In genomic region chr3:184360070-184360833, GRCh38 we compare ENCODE assay signal across 12 cellular contexts. TPM values are rescaled to one million over a fixed set of nuclear protein-coding genes. Genes with fewer than 3 reads are reported as not detected.
DNase-seq lines count a peak whose midpoint lies in the region; ATAC-seq, FAIRE-seq and TF ChIP-seq lines count a peak whose summit lies in the region.
"Had no signal": no experiment of that assay in that cellular context is flagged by ENCODE, and none has a peak within 500 bp of the region (broad histone marks: within the 10 kb centered on the region; RNA-seq: fewer than 3 reads in every experiment).

No MANE protein-coding gene starts in this region.

- no peaks in the 10 kb centered on the region for H4K20me1 ChIP-seq in keratinocyte (ENCODE audit: control insufficient read depth, extremely low read depth, insufficient read depth, low read length)

- FAIRE-seq in keratinocyte (lab: Jason Lieb, UNC): no peak

- no peak for DNase-seq in activated T-cell treated with anti-CD3 and anti-CD28 coated beads, Interleukin-2, amount 50 U/mL, for 4 hours
- DNase-seq in activated T-cell treated with anti-CD3 and anti-CD28 coated beads for 4 hours: no peak
- DNase-seq in activated naive CD8-positive, alpha-beta T cell treated with anti-CD3 and anti-CD28 coated beads, Interleukin-2, amount 50 U/mL, for 24 hours: no peak
- DNase-seq in keratinocyte (ENCODE audit: low read depth, low spot score): no peak
- DNase-seq in substantia nigra (lab: John Stamatoyannopoulos, UW): peak in 10 of 49 donors; percentile 4 to 74 (median 30)
- DNase-seq in SW480 (ENCODE audit: low spot score): no peak
- no peak for DNase-seq in occipital lobe (lab: John Stamatoyannopoulos, UW)
- DNase-seq: COR-L47, islet precursor cell, NCI-H1092 treated with DMSO at 0.1 percent for 48 hours had no signal

- peak overlapping the region; percentile 74 for H3K4me2 ChIP-seq in keratinocyte (ENCODE audit: control insufficient read depth, extremely low read depth, insufficient read depth, low read depth, low read length)

- TF ChIP-seq CTCF in keratinocyte (optimal IDR thresholded peaks at IDR 0.05 in 1 of 3, IDR thresholded peaks at IDR 0.05 in 1 of 3, conservative IDR thresholded peaks at IDR 0.05 in 1 of 3; ENCODE audit: extremely low read depth in 1 of 3, insufficient read depth in 2 of 3, low read length in 3 of 3): no peak

- peaks cover 5% of the 10 kb centered on the region in 2 experiments for H3K36me3 ChIP-seq in keratinocyte (ENCODE audit: control insufficient read depth in 2 of 2, extremely low read depth in 1 of 2, insufficient read depth in 2 of 2, low read length in 2 of 2)

- ATAC-seq in activated T-cell treated with anti-CD3 and anti-CD28 coated beads, Interleukin-2, amount 50 U/mL, for 4 hours: no peak
- ATAC-seq in activated naive CD8-positive, alpha-beta T cell treated with anti-CD3 and anti-CD28 coated beads, Interleukin-2, amount 50 U/mL, for 24 hours: no peak
- no peak for ATAC-seq in GM21390 (IDR thresholded peaks at IDR 0.05; ENCODE audit: unreplicated experiment)

- H3K27ac Mint-ChIP-seq in activated naive CD8-positive, alpha-beta T cell treated with anti-CD3 and anti-CD28 coated beads, Interleukin-2, amount 50 U/mL, for 24 hours: no peak overlapping the region

- no peaks in the 10 kb centered on the region for H3K9me1 ChIP-seq in keratinocyte (ENCODE audit: control insufficient read depth, extremely low read depth, insufficient read depth, low read length)

- H3K27me3 ChIP-seq in keratinocyte (ENCODE audit: control insufficient read depth, extremely low read depth, insufficient read depth, low read length): no peaks in the 10 kb centered on the region

- no peak overlapping the region for H3K9ac ChIP-seq in keratinocyte (ENCODE audit: control insufficient read depth, extremely low read depth, insufficient read depth, low read length)

- peaks cover 22% of the 10 kb centered on the region for H3K4me1 ChIP-seq in keratinocyte (ENCODE audit: control insufficient read depth, extremely low read depth, insufficient read depth, low read length)

- no peaks in the 10 kb centered on the region for H3K9me3 ChIP-seq in keratinocyte (ENCODE audit: control insufficient read depth, low read depth, low read length)

- H3K79me2 ChIP-seq in keratinocyte (ENCODE audit: control insufficient read depth, insufficient read depth, low read length): peaks cover 20% of the 10 kb centered on the region

- peaks cover 12% of the 10 kb centered on the region for H3K36me3 Mint-ChIP-seq in activated T-cell treated with anti-CD3 and anti-CD28 coated beads, Interleukin-2, amount 50 U/mL, for 4 hours (ENCODE audit: insufficient read depth)
- peaks cover 23% of the 10 kb centered on the region for H3K36me3 Mint-ChIP-seq in activated naive CD8-positive, alpha-beta T cell treated with anti-CD3 and anti-CD28 coated beads, Interleukin-2, amount 50 U/mL, for 24 hours (ENCODE audit: low read depth)

- H3K27ac ChIP-seq in keratinocyte (ENCODE audit: control insufficient read depth, insufficient read depth, low read length) (no peak overlapping the region), substantia nigra (ENCODE audit: low read depth, low read length, poor library complexity, severe bottlenecking) (peak overlapping the region; percentile 90)

- H3K4me3 Mint-ChIP-seq in activated T-cell treated with anti-CD3 and anti-CD28 coated beads, Interleukin-2, amount 50 U/mL, for 4 hours: peak overlapping the region; percentile 84
- H3K4me3 Mint-ChIP-seq in activated naive CD8-positive, alpha-beta T cell treated with anti-CD3 and anti-CD28 coated beads, Interleukin-2, amount 50 U/mL, for 24 hours: peak overlapping the region; percentile 87

- peak overlapping the region in 2 of 3 experiments; percentile 59 to 95 for H3K4me3 ChIP-seq in keratinocyte (ENCODE audit: control insufficient read depth in 2 of 3, extremely low read depth in 1 of 3, insufficient read depth in 2 of 3, low read depth in 1 of 3, low read length in 3 of 3)

- no peak overlapping the region for H2AFZ ChIP-seq in keratinocyte (ENCODE audit: control insufficient read depth, low read length)

- peaks cover 14% of the 10 kb centered on the region for H3K4me1 Mint-ChIP-seq in activated T-cell treated with anti-CD3 and anti-CD28 coated beads, Interleukin-2, amount 50 U/mL, for 4 hours (ENCODE audit: low read depth)
- peaks cover 27% of the 10 kb centered on the region for H3K4me1 Mint-ChIP-seq in activated naive CD8-positive, alpha-beta T cell treated with anti-CD3 and anti-CD28 coated beads, Interleukin-2, amount 50 U/mL, for 24 hours

- dilution Hi-C loops in keratinocyte (cut with MboI; ENCODE audit: extremely low pct_ligation_motif_present, low sequenced_read_pairs): no loop called here

- no peaks in the 10 kb centered on the region for H3K9me3 Mint-ChIP-seq in activated T-cell treated with anti-CD3 and anti-CD28 coated beads, Interleukin-2, amount 50 U/mL, for 4 hours
- H3K9me3 Mint-ChIP-seq in activated naive CD8-positive, alpha-beta T cell treated with anti-CD3 and anti-CD28 coated beads, Interleukin-2, amount 50 U/mL, for 24 hours: no peaks in the 10 kb centered on the region

- H3K27me3 Mint-ChIP-seq in activated T-cell treated with anti-CD3 and anti-CD28 coated beads, Interleukin-2, amount 50 U/mL, for 4 hours (ENCODE audit: low read depth): no peaks in the 10 kb centered on the region
- H3K27me3 Mint-ChIP-seq in activated naive CD8-positive, alpha-beta T cell treated with anti-CD3 and anti-CD28 coated beads, Interleukin-2, amount 50 U/mL, for 24 hours: peaks cover 5% of the 10 kb centered on the region

RNA-seq across cellular contexts. Expression of gene CLCN2, which starts 1.2 kb away (rescaled TPM):
- total RNA-seq in activated T-cell treated with anti-CD3 and anti-CD28 coated beads, Interleukin-2, amount 50 U/mL, for 4 hours: 1 to 10 TPM; 4.5 to 5.2 (median 5.0) TPM
- 3.1 to 3.3 TPM (median 3.2 TPM) in 3 replicates for polyA plus RNA-seq in keratinocyte
- polyA plus RNA-seq in keratinocyte (2011; ENCODE audit: low read depth): 2.0 TPM
- 1.2 and 1.7 TPM in 2 replicates for polyA plus RNA-seq in keratinocyte (2011; cell fraction: cytosol; rRNA removed)
- polyA plus RNA-seq in keratinocyte (2011; cell fraction: nucleus; rRNA removed): 9.8 and 12.7 TPM in 2 replicates
- 1.7 and 2.6 TPM in 2 replicates for polyA plus RNA-seq in keratinocyte (2012; ENCODE audit: low replicate concordance)
- 4.9 to 11.4 TPM (median 5.6 TPM) in 3 replicates for polyA minus RNA-seq in keratinocyte
- 15.9 TPM for polyA minus RNA-seq in keratinocyte (2011; cell fraction: cytosol; rRNA and poly(A)+ RNA removed)
- polyA minus RNA-seq in keratinocyte (2011; cell fraction: nucleus; rRNA and poly(A)+ RNA removed): 4.9 and 10.5 TPM in 2 replicates
- total RNA-seq in occipital lobe: 8.4 TPM

RNA-seq across cellular contexts. Expression of gene POLR2H, which starts 1.3 kb away (rescaled TPM):
- total RNA-seq in activated T-cell treated with anti-CD3 and anti-CD28 coated beads, Interleukin-2, amount 50 U/mL, for 4 hours: 100 to 1,000 TPM; 146 to 170 (median 165) TPM
- 132 to 202 TPM (median 135 TPM) in 3 replicates for polyA plus RNA-seq in keratinocyte
- 34.8 TPM for polyA plus RNA-seq in keratinocyte (2011; ENCODE audit: low read depth)
- 122 and 127 TPM in 2 replicates for polyA plus RNA-seq in keratinocyte (2011; cell fraction: cytosol; rRNA removed)
- polyA plus RNA-seq in keratinocyte (2011; cell fraction: nucleus; rRNA removed): 263 and 367 TPM in 2 replicates
- 80.1 and 82.0 TPM in 2 replicates for polyA plus RNA-seq in keratinocyte (2012; ENCODE audit: low replicate concordance)
- polyA minus RNA-seq in keratinocyte: 33.1 to 71.8 TPM (median 37.7 TPM) in 3 replicates
- 39.3 TPM for polyA minus RNA-seq in keratinocyte (2011; cell fraction: cytosol; rRNA and poly(A)+ RNA removed)
- 34.3 and 40.5 TPM in 2 replicates for polyA minus RNA-seq in keratinocyte (2011; cell fraction: nucleus; rRNA and poly(A)+ RNA removed)
- 27.6 TPM for total RNA-seq in occipital lobe

RNA-seq across cellular contexts. Expression of gene THPO, which starts 17.8 kb away (rescaled TPM):
- not detected for total RNA-seq in activated T-cell treated with anti-CD3 and anti-CD28 coated beads, Interleukin-2, amount 50 U/mL, for 4 hours
- not detected in 3 replicates for polyA plus RNA-seq in keratinocyte
- polyA plus RNA-seq in keratinocyte (2011; ENCODE audit: low read depth): not detected
- polyA plus RNA-seq in keratinocyte (2011; cell fraction: cytosol; rRNA removed): not detected in 2 replicates
- not detected in 2 replicates for polyA plus RNA-seq in keratinocyte (2011; cell fraction: nucleus; rRNA removed)
- polyA plus RNA-seq in keratinocyte (2012; ENCODE audit: low replicate concordance): not detected in 2 replicates
- not detected in 3 replicates for polyA minus RNA-seq in keratinocyte
- not detected for polyA minus RNA-seq in keratinocyte (2011; cell fraction: cytosol; rRNA and poly(A)+ RNA removed)
- not detected in 2 replicates for polyA minus RNA-seq in keratinocyte (2011; cell fraction: nucleus; rRNA and poly(A)+ RNA removed)
- not detected for total RNA-seq in occipital lobe
- total RNA-seq: activated CD8-positive, alpha-beta memory T cell treated with anti-CD3 and anti-CD28 coated beads for 36 hours had no signal

RNA-seq across cellular contexts. Expression of gene CHRD, which starts 19.6 kb away (rescaled TPM):
- under 1 TPM in 2 of 3 donors, not detected in 1; 0.11 to 0.33 TPM for total RNA-seq in activated T-cell treated with anti-CD3 and anti-CD28 coated beads, Interleukin-2, amount 50 U/mL, for 4 hours
- not detected in 3 replicates for polyA plus RNA-seq in keratinocyte
- polyA plus RNA-seq in keratinocyte (2011; ENCODE audit: low read depth): not detected
- polyA plus RNA-seq in keratinocyte (2011; cell fraction: cytosol; rRNA removed): not detected in 2 replicates
- polyA plus RNA-seq in keratinocyte (2011; cell fraction: nucleus; rRNA removed): 0.11 TPM in 1 of 2 replicates, not detected in the other
- not detected in 2 replicates for polyA plus RNA-seq in keratinocyte (2012; ENCODE audit: low replicate concordance)
- not detected in 3 replicates for polyA minus RNA-seq in keratinocyte
- polyA minus RNA-seq in keratinocyte (2011; cell fraction: cytosol; rRNA and poly(A)+ RNA removed): not detected
- polyA minus RNA-seq in keratinocyte (2011; cell fraction: nucleus; rRNA and poly(A)+ RNA removed): not detected in 2 replicates
- 11.4 TPM for total RNA-seq in occipital lobe
- total RNA-seq: activated CD8-positive, alpha-beta memory T cell treated with anti-CD3 and anti-CD28 coated beads for 36 hours had no signal

RNA-seq across cellular contexts. Expression of gene FAM131A, which starts 22.9 kb away (rescaled TPM):
- total RNA-seq in activated T-cell treated with anti-CD3 and anti-CD28 coated beads, Interleukin-2, amount 50 U/mL, for 4 hours: 1 to 10 TPM; 3.5 to 4.4 (median 3.7) TPM
- 10.8 to 17.4 TPM (median 12.1 TPM) in 3 replicates for polyA plus RNA-seq in keratinocyte
- polyA plus RNA-seq in keratinocyte (2011; ENCODE audit: low read depth): 8.9 TPM
- 5.6 and 17.2 TPM in 2 replicates for polyA plus RNA-seq in keratinocyte (2011; cell fraction: cytosol; rRNA removed)
- 16.2 and 17.3 TPM in 2 replicates for polyA plus RNA-seq in keratinocyte (2011; cell fraction: nucleus; rRNA removed)
- 8.7 and 23.6 TPM in 2 replicates for polyA plus RNA-seq in keratinocyte (2012; ENCODE audit: low replicate concordance)
- 7.2 to 17.9 TPM (median 7.8 TPM) in 3 replicates for polyA minus RNA-seq in keratinocyte
- polyA minus RNA-seq in keratinocyte (2011; cell fraction: cytosol; rRNA and poly(A)+ RNA removed): 16.1 TPM
- 8.5 and 9.5 TPM in 2 replicates for polyA minus RNA-seq in keratinocyte (2011; cell fraction: nucleus; rRNA and poly(A)+ RNA removed)
- 61.6 TPM for total RNA-seq in occipital lobe
